Comparison of ENCODE assay signal across 29 cellular contexts in the genomic region with DNA sequence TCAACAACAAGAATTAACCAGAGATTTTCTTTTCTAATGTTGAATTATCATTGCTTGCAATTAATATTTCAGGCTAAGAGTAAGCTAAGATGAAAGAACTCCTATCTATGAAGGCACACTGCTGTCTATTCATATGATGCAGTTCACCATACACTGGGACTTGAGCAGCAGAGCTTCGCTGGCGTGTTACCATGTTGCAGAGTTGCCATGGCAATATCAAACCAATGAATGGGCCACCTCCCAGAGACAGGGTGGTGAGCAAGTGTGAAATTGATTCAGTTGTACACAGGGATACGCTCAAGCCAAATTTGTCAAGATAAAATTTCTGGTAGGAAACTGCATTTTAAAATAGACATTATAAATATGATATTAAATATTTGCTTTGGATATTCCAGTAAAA.
DNase-seq lines count a peak whose midpoint lies in the region; ATAC-seq and TF ChIP-seq lines count a peak whose summit lies in the region.
"Had no signal": no experiment of that assay in that cellular context is flagged by ENCODE, and none has a peak within 500 bp of the region (broad histone marks: within the 10 kb centered on the region; RNA-seq: fewer than 3 reads in every experiment).

No MANE protein-coding gene starts in this region.

- peak; percentile 84 for ATAC-seq in left lung
- ATAC-seq: esophagus mucosa, heart left ventricle had no signal

- H3K4me1 ChIP-seq in left lung (no peaks in the 10 kb centered on the region), GM23248 (ENCODE audit: insufficient read depth) (no peaks in the 10 kb centered on the region)
- H3K4me1 ChIP-seq: BLaER1, heart left ventricle, SJCRH30, transverse colon had no signal

- H3K4me3 ChIP-seq in left lung = no peak overlapping the region
- no peak overlapping the region for H3K4me3 ChIP-seq in GM23248
- H3K4me3 ChIP-seq: BLaER1, heart left ventricle, SJCRH30, transverse colon had no signal

- 29 to 31% methylated on average over 3 of the region's 3 CpGs for WGBS in GM23248 (ENCODE audit: low coverage in 1 of 2, low lambda C conversion rate in 2 of 2, missing lambda C conversion rate in 2 of 2), 2 experiments

- H3K4me2 ChIP-seq in GM23248 (ENCODE audit: unreplicated experiment) = no peak overlapping the region
- H3K4me2 ChIP-seq: BLaER1 had no signal

- H3K79me2 ChIP-seq in GM23248 (ENCODE audit: insufficient read depth) = no peaks in the 10 kb centered on the region

- H3K27me3 ChIP-seq in left lung = no peaks in the 10 kb centered on the region
- H3K27me3 ChIP-seq in GM23248 (replicated peaks; ENCODE audit: insufficient read depth) = no peaks in the 10 kb centered on the region
- H3K27me3 ChIP-seq: BLaER1, heart left ventricle, SJCRH30, transverse colon had no signal

- no peaks in the 10 kb centered on the region for H3F3A ChIP-seq in GM23248 (ENCODE audit: insufficient read depth)

- in situ Hi-C loops in SK-MEL-5 (cut with HindIII; ENCODE audit: low pct_unique_long_range_greater_than_20kb, low sequenced_read_pairs) = no loop called here
- in situ Hi-C loops in GM23248 (cut with MboI) = no loop called here

- H3K9me3 ChIP-seq in left lung (no peaks in the 10 kb centered on the region), GM23248 (ENCODE audit: low read depth) (no peaks in the 10 kb centered on the region)
- H3K9me3 ChIP-seq: BLaER1, SJCRH30, transverse colon had no signal

- H2AFZ ChIP-seq in GM23248 = no peak overlapping the region

- H3K9ac ChIP-seq in GM23248 = no peak overlapping the region
- H3K9ac ChIP-seq: BLaER1 had no signal

- H3K9me2 ChIP-seq in GM23248 (ENCODE audit: insufficient read depth) = no peaks in the 10 kb centered on the region

- no peak for TF ChIP-seq CTCF in left lung (IDR thresholded peaks at IDR 0.05)

- H3K36me3 ChIP-seq in left lung = no peaks in the 10 kb centered on the region
- H3K36me3 ChIP-seq in GM23248 (ENCODE audit: low read depth) = no peaks in the 10 kb centered on the region
- H3K36me3 ChIP-seq: BLaER1, heart left ventricle, SJCRH30, transverse colon had no signal

- DNase-seq in NCI-H82 (lab: John Stamatoyannopoulos, UW) (peak; percentile 7), NCI-H82 treated with DMSO at 0.1 percent for 48 hours (lab: John Stamatoyannopoulos, UW; ENCODE audit: unreplicated experiment) (no peak), SK-MEL-5 (ENCODE audit: low read depth, low spot score) (peak; percentile 7), left lung (no peak), NCI-H187 (lab: John Stamatoyannopoulos, UW) (no peak), GM23248 (no peak), posterior vena cava (ENCODE audit: low spot score) (no peak)
- DNase-seq in stimulated activated naive CD4-positive, alpha-beta T cell treated with Interleukin-2 at 50 U/mL for 16 hours (lab: John Stamatoyannopoulos, UW) = no peak
- DNase-seq: activated CD4-positive, alpha-beta T cell treated with anti-CD3 and anti-CD28 coated beads for 48 hours; activated effector memory CD4-positive, alpha-beta T cell treated with Interleukin-2 at 50 U/mL for 16 hours; activated T-cell treated with anti-CD3 and anti-CD28 coated beads, Interleukin-2, amount 50 U/mL, for 1 hour; DND-41; GF-D8; HCEC 1CT; heart left ventricle; midbrain; MM.1S; naive B cell; NCI-H146; NCI-H2171 treated with DMSO at 0.1 percent for 48 hours; NCI-H526 treated with DMSO at 0.1 percent for 48 hours; occipital lobe; SJCRH30; stimulated activated CD4-positive, alpha-beta T cell treated with anti-CD3 and anti-CD28 coated beads, Interleukin-4, amount 100 ng/mL, for 24 hours; T-helper 9 cell; transverse colon had no signal

- no peaks in the 10 kb centered on the region for H4K20me1 ChIP-seq in GM23248 (ENCODE audit: insufficient read depth)
- H4K20me1 ChIP-seq: BLaER1 had no signal

- intact Hi-C loops in left lung (cut with DNase I) = no loop called here
- intact Hi-C loops in posterior vena cava (cut with DNase I) = no loop called here

- H3K27ac ChIP-seq in left lung = no peak overlapping the region
- H3K27ac ChIP-seq in GM23248 = no peak overlapping the region
- H3K27ac ChIP-seq: BLaER1, heart left ventricle, HL-60, SJCRH30, transverse colon had no signal

Comparison
In these comparisons a context has a peak if more than half of its experiments do, and no peak if none do; other contexts are left out.
1. DNase-seq: peak in NCI-H82 (single experiment) and SK-MEL-5 (single experiment); none in NCI-H82 treated with DMSO at 0.1 percent for 48 hours (single experiment), left lung (0 of 2), NCI-H187 (0 of 2), GM23248 (single experiment), stimulated activated naive CD4-positive, alpha-beta T cell treated with Interleukin-2 at 50 U/mL for 16 hours (single experiment) and posterior vena cava (single experiment).